In the genomic region with DNA sequence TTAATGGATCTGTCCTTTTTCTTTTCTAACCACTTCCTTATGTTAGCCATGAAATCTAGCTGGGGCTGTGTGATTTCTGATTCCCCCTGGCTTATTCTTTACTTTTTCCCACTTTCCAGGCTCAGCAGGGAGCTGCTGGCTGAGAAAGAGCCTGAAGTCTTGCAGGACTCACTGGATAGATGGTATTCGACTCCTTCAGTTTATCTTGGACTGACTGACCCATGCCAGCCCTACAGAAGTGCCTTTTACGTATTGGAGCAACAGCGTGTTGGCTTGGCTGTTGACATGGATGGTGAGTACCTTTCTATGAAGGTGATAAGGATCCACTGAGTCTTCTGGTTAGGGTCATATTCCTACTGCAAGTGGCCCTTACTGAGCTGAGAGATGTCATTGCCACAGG, we compare ENCODE assay signal across 8 cellular contexts. TPM values are rescaled to one million over a fixed set of nuclear protein-coding genes. Genes with fewer than 3 reads are reported as not detected.
DNase-seq lines count a peak whose midpoint lies in the region; ATAC-seq and TF ChIP-seq lines count a peak whose summit lies in the region.
"Not testable (repeated sequence)": the region's sequence is repeated elsewhere in the genome, so short reads cannot be mapped to it uniquely, and the experiment has no call there.

No MANE protein-coding gene starts in this region.

- DNase-seq in ELF-1 (ENCODE audit: low read depth, low spot score) (peak; percentile 1), Karpas-422 (peak; percentile 36), NK-92 (lab: John Stamatoyannopoulos, UW; ENCODE audit: unreplicated experiment) (peak; percentile 1), erythroblast (lab: John Stamatoyannopoulos, UW) (peak; percentile 0), kidney tubule cell (ENCODE audit: low spot score) (peak; percentile 1), stomach (peak; percentile 60)
- DNase-seq in activated CD8-positive, alpha-beta memory T cell treated with anti-CD3 and anti-CD28 coated beads, Interleukin-2, amount 10 ng/mL, durations not matched to agents 7 days and 5 days = peak; percentile 40
- peak; percentile 56 for DNase-seq in activated effector memory CD4-positive, alpha-beta T cell treated with anti-CD3 and anti-CD28 coated beads, Interleukin-2, amount 50 U/mL, for 16 hours

- H3K4me2 ChIP-seq in Karpas-422 (ENCODE audit: low read depth, low read length, poor library complexity, severe bottlenecking) = not testable (repeated sequence)

- intact Hi-C loops in stomach (cut with DNase I; ENCODE audit: low total_unique reads) = not testable (repeated sequence)

- not testable (repeated sequence) for H3K27ac Mint-ChIP-seq in activated CD8-positive, alpha-beta memory T cell treated with anti-CD3 and anti-CD28 coated beads, Interleukin-2, amount 10 ng/mL, durations not matched to agents 7 days and 5 days

- not testable (repeated sequence) for H3K27ac ChIP-seq in Karpas-422 (ENCODE audit: low read length)
- H3K27ac ChIP-seq in stomach = peak overlapping the region in 3 of 5 donors; percentile 9 to 40 (median 32)

- not testable (repeated sequence) for H3K9ac ChIP-seq in Karpas-422 (ENCODE audit: low read length)

- not testable (repeated sequence) for TF ChIP-seq POLR2A in erythroblast (IDR thresholded peaks at IDR 0.05; ENCODE audit: low read length); stomach (IDR thresholded peaks at IDR 0.05)

- not testable (repeated sequence) for H3K4me1 ChIP-seq in Karpas-422 (ENCODE audit: low read length); stomach

- H3K36me3 ChIP-seq in Karpas-422 (ENCODE audit: insufficient read depth, low read length) = not testable (repeated sequence)
- H3K36me3 ChIP-seq in stomach = peaks cover 0 to 42% (median 20%) of the 10 kb centered on the region in 4 donors

- H3K9me3 ChIP-seq in Karpas-422 (ENCODE audit: low read length); stomach: not testable (repeated sequence)

- H3K9me2 ChIP-seq in Karpas-422 (replicated peaks; ENCODE audit: insufficient read depth, low read length) = not testable (repeated sequence)

- TF ChIP-seq CTCF in stomach (IDR thresholded peaks at IDR 0.05) = not testable (repeated sequence)

- not testable (repeated sequence) for H3K9me3 Mint-ChIP-seq in activated CD8-positive, alpha-beta memory T cell treated with anti-CD3 and anti-CD28 coated beads, Interleukin-2, amount 10 ng/mL, durations not matched to agents 7 days and 5 days (ENCODE audit: low read depth)

- H3K27me3 ChIP-seq in Karpas-422 (ENCODE audit: low read length); stomach: not testable (repeated sequence)

- not testable (repeated sequence) for TF ChIP-seq EP300 in stomach (IDR thresholded peaks at IDR 0.05)

- not testable (repeated sequence) for ATAC-seq in activated CD8-positive, alpha-beta memory T cell treated with anti-CD3 and anti-CD28 coated beads, Interleukin-2, amount 10 ng/mL, durations not matched to agents 7 days and 5 days

- H3K4me3 ChIP-seq in Karpas-422 (ENCODE audit: low read length); stomach: not testable (repeated sequence)

- H3K36me3 Mint-ChIP-seq in activated CD8-positive, alpha-beta memory T cell treated with anti-CD3 and anti-CD28 coated beads, Interleukin-2, amount 10 ng/mL, durations not matched to agents 7 days and 5 days = peaks cover 12% of the 10 kb centered on the region

- not testable (repeated sequence) for H3K4me3 Mint-ChIP-seq in activated CD8-positive, alpha-beta memory T cell treated with anti-CD3 and anti-CD28 coated beads, Interleukin-2, amount 10 ng/mL, durations not matched to agents 7 days and 5 days

- H4K20me1 ChIP-seq in Karpas-422 (ENCODE audit: insufficient read depth, low read depth, low read length) = not testable (repeated sequence)

- H3K27me3 Mint-ChIP-seq in activated CD8-positive, alpha-beta memory T cell treated with anti-CD3 and anti-CD28 coated beads, Interleukin-2, amount 10 ng/mL, durations not matched to agents 7 days and 5 days = not testable (repeated sequence)

- 86 to 96% (median 86%) methylated on average over 3 of the region's 3 CpGs for WGBS in stomach, 5 donors

- not testable (repeated sequence) for H3K79me2 ChIP-seq in Karpas-422 (ENCODE audit: low read length)

- not testable (repeated sequence) for H3K4me1 Mint-ChIP-seq in activated CD8-positive, alpha-beta memory T cell treated with anti-CD3 and anti-CD28 coated beads, Interleukin-2, amount 10 ng/mL, durations not matched to agents 7 days and 5 days

- CTCF ChIA-PET in activated CD8-positive, alpha-beta memory T cell treated with anti-CD3 and anti-CD28 coated beads, Interleukin-2, amount 10 ng/mL, durations not matched to agents 7 days and 5 days (lab: Charles Lee) = not testable (repeated sequence)

- H2AFZ ChIP-seq in Karpas-422 (ENCODE audit: low read length) = not testable (repeated sequence)

RNA-seq across cellular contexts. Expression of gene NBPF12, which starts 51.3 kb away (rescaled TPM):
- total RNA-seq in Karpas-422 (2014; rRNA removed; shearing (Covaris generic); ENCODE audit: low replicate concordance) = 15.0 and 16.0 TPM in 2 replicates
- total RNA-seq in activated CD8-positive, alpha-beta memory T cell treated with anti-CD3 and anti-CD28 coated beads, Interleukin-2, amount 10 ng/mL, durations not matched to agents 7 days and 5 days = 10 to 100 TPM; 15.6 to 16.2 TPM
- total RNA-seq in stomach = 100 to 1,000 TPM in 1 of 5 donors, 10 to 100 TPM in 4; 20.0 to 217 (median 34.2) TPM
- polyA plus RNA-seq in stomach = 10 to 100 TPM in 2 of 3 donors, 1 to 10 TPM in 1; 6.0 to 26.1 (median 18.3) TPM

Comparison
In these comparisons a context has a peak if more than half of its experiments do, and no peak if none do; other contexts are left out.
1. DNase-seq: peak in every context shown above with its lines; median percentile 60 in stomach; 56 in activated effector memory CD4-positive, alpha-beta T cell treated with anti-CD3 and anti-CD28 coated beads, Interleukin-2, amount 50 U/mL, for 16 hours; 40 in activated CD8-positive, alpha-beta memory T cell treated with anti-CD3 and anti-CD28 coated beads, Interleukin-2, amount 10 ng/mL, durations not matched to agents 7 days and 5 days; 36 in Karpas-422; 1 in ELF-1; 1 in NK-92; 1 in kidney tubule cell; 0 in erythroblast.